8 cellular contexts compared by ENCODE assay signal in the genomic region with DNA sequence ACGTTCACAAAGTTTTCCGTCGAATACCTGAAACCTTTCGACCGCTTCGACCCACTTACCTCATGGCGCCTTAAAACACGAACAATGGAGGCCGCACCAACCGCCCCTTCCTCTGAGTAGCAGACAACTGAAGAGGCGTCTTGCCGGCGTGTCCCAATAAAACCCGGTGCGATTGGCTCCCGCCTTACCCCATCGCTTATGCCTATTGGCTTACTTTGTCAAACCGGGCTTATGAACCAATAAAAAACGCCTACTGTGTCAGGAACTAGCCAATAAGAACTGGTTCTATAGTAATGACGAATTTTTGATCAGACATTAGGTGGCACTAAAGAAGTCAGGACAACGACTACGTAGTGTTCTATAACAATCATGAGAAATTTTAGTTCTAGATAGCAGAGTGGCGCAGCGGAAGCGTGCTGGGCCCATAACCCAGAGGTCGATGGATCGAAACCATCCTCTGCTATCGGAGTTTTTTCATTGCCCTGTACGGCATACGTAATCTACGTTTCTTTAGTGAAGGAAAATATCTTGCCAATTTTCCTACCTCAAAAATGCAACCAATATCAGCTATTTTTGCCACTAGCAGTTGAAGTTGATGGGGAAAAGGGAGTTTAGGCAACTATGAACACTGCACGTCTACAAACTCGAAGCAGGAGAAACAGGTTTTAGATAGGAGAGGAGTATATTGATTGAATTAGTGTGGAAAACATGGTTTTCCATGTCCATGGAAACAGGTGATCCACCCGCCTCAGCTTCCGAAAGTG. TPM values are rescaled to one million over a fixed set of nuclear protein-coding genes. Genes with fewer than 3 reads are reported as not detected.
DNase-seq lines count a peak whose midpoint lies in the region; ATAC-seq lines count a peak whose summit lies in the region.

A gene (minus strand): TSS at position 135 of the 764 bp plus-strand sequence. CDS start 71 bp downstream, at position 64.

- H3K9me3 Mint-ChIP-seq in activated CD4-positive, alpha-beta T cell treated with anti-CD3 and anti-CD28 coated beads, Interleukin-2, amount 10 ng/mL, durations not matched to agents 24 days and 14 days = no peaks in the 10 kb centered on the region

- H3K4me3 Mint-ChIP-seq in activated CD4-positive, alpha-beta T cell treated with anti-CD3 and anti-CD28 coated beads, Interleukin-2, amount 10 ng/mL, durations not matched to agents 24 days and 14 days = no peak within 1 kb of the TSS

- peaks cover 26% of the 10 kb centered on the region for H3K4me1 Mint-ChIP-seq in activated CD4-positive, alpha-beta T cell treated with anti-CD3 and anti-CD28 coated beads, Interleukin-2, amount 10 ng/mL, durations not matched to agents 24 days and 14 days

- intact Hi-C loops in activated CD4-positive, alpha-beta T cell treated with anti-CD3 and anti-CD28 coated beads, Interleukin-2, amount 10 ng/mL, durations not matched to agents 24 days and 14 days (cut with micrococcal nuclease) = loop anchor here (1.0 to 2.0 kb wide), 8 partner anchors 13 to 316 kb away; a partner anchor contains a TSS

- H3K27ac Mint-ChIP-seq in activated CD4-positive, alpha-beta T cell treated with anti-CD3 and anti-CD28 coated beads, Interleukin-2, amount 10 ng/mL, durations not matched to agents 24 days and 14 days = peak within 1 kb of the TSS; percentile 85

- DNase-seq in C1 segment of cervical spinal cord (lab: John Stamatoyannopoulos, UW) (peak; percentile 60 to 98 (median 92)), NCI-H526 (lab: John Stamatoyannopoulos, UW) (peak; percentile 100), dedifferentiated amniotic fluid mesenchymal stem cell (ENCODE audit: extremely low spot score) (peak; percentile 100), left lobe of liver (ENCODE audit: low spot score) (peak; percentile 97)
- DNase-seq in activated CD4-positive, alpha-beta T cell treated with anti-CD3 and anti-CD28 coated beads, Interleukin-2, amount 10 ng/mL, durations not matched to agents 24 days and 14 days = peak; percentile 99
- peak; percentile 96 for DNase-seq in stimulated activated CD4-positive, alpha-beta T cell treated with anti-CD3 and anti-CD28 coated beads, Interleukin-2, amount 100 ng/mL, for 4 hours (ENCODE audit: low read depth)

- peak; percentile 90 for ATAC-seq in GM19324 (IDR thresholded peaks at IDR 0.05; ENCODE audit: low FRiP score, unreplicated experiment)
- ATAC-seq in HG03469 (IDR thresholded peaks at IDR 0.05; ENCODE audit: unreplicated experiment) = peak; percentile 83
- peak; percentile 91 for ATAC-seq in left lobe of liver

- H3K27me3 Mint-ChIP-seq in activated CD4-positive, alpha-beta T cell treated with anti-CD3 and anti-CD28 coated beads, Interleukin-2, amount 10 ng/mL, durations not matched to agents 24 days and 14 days = no peaks in the 10 kb centered on the region

- H3K36me3 Mint-ChIP-seq in activated CD4-positive, alpha-beta T cell treated with anti-CD3 and anti-CD28 coated beads, Interleukin-2, amount 10 ng/mL, durations not matched to agents 24 days and 14 days (ENCODE audit: low read depth) = peaks cover 44% of the 10 kb centered on the region

RNA-seq across cellular contexts. Expression of the gene that starts here (rescaled TPM):
- total RNA-seq in activated CD4-positive, alpha-beta T cell treated with anti-CD3 and anti-CD28 coated beads, Interleukin-2, amount 10 ng/mL, durations not matched to agents 24 days and 14 days = 377 and 390 TPM in 2 replicates
- total RNA-seq in left lobe of liver = 33.2 TPM

Comparison
In these comparisons a context has a peak if more than half of its experiments do, and no peak if none do; other contexts are left out.
1. Peak in every context shown above with its lines: DNase-seq and ATAC-seq.
2. RNA of the gene that starts here (total RNA-seq): 377 to 390 TPM in activated CD4-positive, alpha-beta T cell treated with anti-CD3 and anti-CD28 coated beads, Interleukin-2, amount 10 ng/mL, durations not matched to agents 24 days and 14 days; 33.2 TPM in left lobe of liver (single experiment); every median in the first group is over 10 times any median in the second.